In genomic region chr22:24233816-24234215, GRCh38 we compare ENCODE assay signal across 26 cellular contexts. TPM values are rescaled to one million over a fixed set of nuclear protein-coding genes. Genes with fewer than 3 reads are reported as not detected.
"Had no signal": no experiment of that assay in that cellular context is flagged by ENCODE, and none has a peak within 500 bp of the region (broad histone marks: within the 10 kb centered on the region; RNA-seq: fewer than 3 reads in every experiment).

No MANE protein-coding gene starts in this region.

- H3K27me3 ChIP-seq: MG63, SJSA1 had no signal

- H3K27ac ChIP-seq: SJSA1, SK-N-MC had no signal

- H3K4me3 Mint-ChIP-seq: T-helper 17 cell had no signal

- H3K4me3 ChIP-seq: MG63, SJSA1, SK-N-MC had no signal

- H3K36me3 ChIP-seq: MG63, SJSA1 had no signal

- H3K27me3 Mint-ChIP-seq: T-helper 17 cell had no signal

- H3K9me3 ChIP-seq: MG63, SJSA1 had no signal

- FAIRE-seq: RCC 7860 had no signal

- DNase-seq: Karpas-422, KG1, MG63, MV-4-11, NCI-H1048, NCI-H1105, NCI-H1417 treated with DMSO at 0.1 percent for 48 hours, NCI-H146, NCI-H1694 treated with DMSO at 0.1 percent for 48 hours, NCI-H1930, NCI-H2081 treated with DMSO at 0.1 percent for 48 hours, NCI-H2171, NCI-H226, NCI-H446, NCI-H510A, NCI-H524 treated with DMSO at 0.1 percent for 48 hours, NCI-H69, NCI-H774, Right ventricle myocardium superior, RPMI8226, SIG-M5, T-helper 1 cell, T-helper 17 cell had no signal

- H3K27ac Mint-ChIP-seq: T-helper 17 cell had no signal

RNA-seq across cellular contexts. Expression of gene GGT5, which starts 11.1 kb away (rescaled TPM):
- total RNA-seq: T-helper 17 cell had no signal
